18 cellular contexts compared by ENCODE assay signal in the genomic region with DNA sequence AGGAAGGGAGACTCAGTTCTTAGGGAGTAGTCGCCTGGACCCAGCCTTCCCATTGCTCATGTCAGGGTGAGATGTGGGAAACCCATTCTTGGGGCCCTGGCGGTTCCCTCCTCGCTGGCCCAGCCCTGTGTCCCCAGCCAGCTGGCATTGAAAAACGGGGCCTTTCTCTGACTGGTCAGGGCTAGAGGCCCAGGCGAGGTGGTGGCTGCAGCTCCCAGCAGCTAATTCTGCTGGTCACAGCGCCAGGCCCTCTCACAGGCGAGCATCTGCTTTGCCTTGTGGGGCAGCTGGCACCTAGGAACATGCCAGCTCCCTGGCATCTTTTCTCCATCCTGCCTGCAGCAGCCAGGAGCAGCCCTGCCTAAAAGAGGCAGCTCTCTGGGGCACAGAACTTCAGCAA. TPM values are rescaled to one million over a fixed set of nuclear protein-coding genes. Genes with fewer than 3 reads are reported as not detected.
DNase-seq lines count a peak whose midpoint lies in the region; ATAC-seq and TF ChIP-seq lines count a peak whose summit lies in the region.
"Had no signal": no experiment of that assay in that cellular context is flagged by ENCODE, and none has a peak within 500 bp of the region (broad histone marks: within the 10 kb centered on the region; RNA-seq: fewer than 3 reads in every experiment).

No MANE protein-coding gene starts in this region.

- H3K4me3 Mint-ChIP-seq in CD4-positive, alpha-beta memory T cell = peak overlapping the region in 7 of 8 donors; percentile 29 to 80 (median 62)
- no peak overlapping the region for H3K4me3 Mint-ChIP-seq in immature natural killer cell

- H3K36me3 Mint-ChIP-seq in CD4-positive, alpha-beta memory T cell = peaks cover 22% of the 10 kb centered on the region in 2 donors
- no peaks in the 10 kb centered on the region for H3K36me3 Mint-ChIP-seq in immature natural killer cell

- H3K27me3 Mint-ChIP-seq in CD4-positive, alpha-beta memory T cell = no peaks in the 10 kb centered on the region
- peaks cover 0 to 10% (median 6%) of the 10 kb centered on the region in 3 donors for H3K27me3 Mint-ChIP-seq in immature natural killer cell (ENCODE audit: low read depth in 3 of 3)

- 45 to 60% (median 55%) methylated on average over 2 to 7 of the region's 7 CpGs for WGBS in heart left ventricle, 4 donors

- H3K36me3 ChIP-seq in CD4-positive, alpha-beta memory T cell (ENCODE audit: insufficient read depth, low read length) = no peaks in the 10 kb centered on the region
- no peaks in the 10 kb centered on the region for H3K36me3 ChIP-seq in heart left ventricle
- H3K36me3 ChIP-seq: colonic mucosa had no signal

- peak overlapping the region; percentile 70 to 88 (median 85) for H3K27ac Mint-ChIP-seq in CD4-positive, alpha-beta memory T cell
- no peak overlapping the region for H3K27ac Mint-ChIP-seq in immature natural killer cell

- TF ChIP-seq CTCF in heart left ventricle (IDR thresholded peaks at IDR 0.05) = peak in 2 of 12 donors; percentile 13 to 19

- peaks cover 48 to 94% (median 66%) of the 10 kb centered on the region in 4 donors for H3K4me1 Mint-ChIP-seq in CD4-positive, alpha-beta memory T cell
- H3K4me1 Mint-ChIP-seq in immature natural killer cell = no peaks in the 10 kb centered on the region

- no peak overlapping the region for H3K4me3 ChIP-seq in CD4-positive, alpha-beta memory T cell (ENCODE audit: low read length in 2 of 2)
- H3K4me3 ChIP-seq in heart left ventricle = no peak overlapping the region
- H3K4me3 ChIP-seq: colonic mucosa, lung had no signal

- ATAC-seq in heart left ventricle = peak; percentile 83 to 93 (median 86)
- no peak for ATAC-seq in HG02678 (IDR thresholded peaks at IDR 0.05; ENCODE audit: unreplicated experiment)
- no peak for ATAC-seq in HG03196 (IDR thresholded peaks at IDR 0.05; ENCODE audit: unreplicated experiment)
- ATAC-seq: HCT116 had no signal

- H3K9me3 ChIP-seq in CD4-positive, alpha-beta memory T cell (ENCODE audit: control insufficient read depth in 1 of 2, low read length in 2 of 2) = no peaks in the 10 kb centered on the region
- no peaks in the 10 kb centered on the region for H3K9me3 ChIP-seq in heart left ventricle
- H3K9me3 ChIP-seq: colonic mucosa had no signal

- DNase-seq in CD4-positive, alpha-beta memory T cell = no peak
- DNase-seq in amygdala (lab: John Stamatoyannopoulos, UW) = peak in 48 of 56 donors; percentile 7 to 82 (median 42)
- peak in 4 of 5 donors; percentile 69 to 88 (median 74) for DNase-seq in heart left ventricle
- peak; percentile 51 for DNase-seq in pons (ENCODE audit: low spot score)
- DNase-seq in HUDEP-2 (lab: John Stamatoyannopoulos, UW; ENCODE audit: unreplicated experiment in 76 of 76) = no peak
- no peak for DNase-seq in immature natural killer cell
- DNase-seq: activated CD4-positive, CD25-positive, alpha-beta regulatory T cell treated with anti-CD3 and anti-CD28 coated beads, Interleukin-2, amount 50 U/mL, for 72 hours; activated CD8-positive, alpha-beta memory T cell treated with anti-CD3 and anti-CD28 coated beads, Interleukin-2, amount 50 U/mL, for 48 hours; colonic mucosa; Karpas-422; NCI-H187; NCI-H524 treated with DMSO at 0.1 percent for 48 hours had no signal

- CTCF ChIA-PET in CD4-positive, alpha-beta memory T cell (lab: Charles Lee; ENCODE audit: partially characterized antibody) = interaction anchor here (1.2 to 3.9 kb wide), 5 partner anchors 11 to 130 kb away, joined by 3 to 21 read pairs (median 6); no protein-coding TSS in a partner anchor

- H3K27ac ChIP-seq in CD4-positive, alpha-beta memory T cell (ENCODE audit: low read depth, low read length) = peak overlapping the region; percentile 28
- peak overlapping the region in 10 of 12 donors; percentile 32 to 75 (median 60) for H3K27ac ChIP-seq in heart left ventricle
- H3K27ac ChIP-seq: colonic mucosa, HL-60 had no signal

- no peak for TF ChIP-seq POLR2A in heart left ventricle (IDR thresholded peaks at IDR 0.05)

- no peaks in the 10 kb centered on the region for H3K27me3 ChIP-seq in CD4-positive, alpha-beta memory T cell (ENCODE audit: insufficient read depth, low read length)
- H3K27me3 ChIP-seq in heart left ventricle = no peaks in the 10 kb centered on the region
- H3K27me3 ChIP-seq: colonic mucosa had no signal

- POLR2A ChIA-PET in CD4-positive, alpha-beta memory T cell (lab: Charles Lee; ENCODE audit: partially characterized antibody) = interaction anchor here (0.8 to 2.1 kb wide), 8 partner anchors 12 to 180 kb away, joined by 3 to 8 read pairs (median 3); partner anchors contain the start of gene TSPAN18

- H3K9me3 Mint-ChIP-seq in CD4-positive, alpha-beta memory T cell = no peaks in the 10 kb centered on the region
- H3K9me3 Mint-ChIP-seq in immature natural killer cell = peaks cover 0 to 1% (median 0%) of the 10 kb centered on the region in 6 donors

- intact Hi-C loops in CD4-positive, alpha-beta memory T cell (cut with micrococcal nuclease) = loop anchor here (2.0 kb wide), 1 partner anchor 18 kb away; no protein-coding TSS in a partner anchor
- intact Hi-C loops in heart left ventricle (cut with DNase I) = no loop called here

- peaks cover 54% of the 10 kb centered on the region for H3K4me1 ChIP-seq in CD4-positive, alpha-beta memory T cell (ENCODE audit: insufficient read depth, low read length)
- peaks cover 0 to 83% (median 51%) of the 10 kb centered on the region in 12 donors for H3K4me1 ChIP-seq in heart left ventricle
- H3K4me1 ChIP-seq: colonic mucosa had no signal

RNA-seq across cellular contexts. Expression of gene TSPAN18, which starts 20.1 kb away (rescaled TPM):
- 10 to 100 TPM; 17.1 to 19.3 TPM for total RNA-seq in CD4-positive, alpha-beta memory T cell
- polyA plus RNA-seq in CD4-positive, alpha-beta memory T cell = 10 to 100 TPM in 1 of 2 donors, 1 to 10 TPM in 1; 7.3 to 48.6 TPM
- 100 to 1,000 TPM in 4 of 9 donors, 10 to 100 TPM in 5; 47.6 to 151 (median 90.6) TPM for total RNA-seq in heart left ventricle
- 10 to 100 TPM; 40.0 to 60.4 TPM for polyA plus RNA-seq in heart left ventricle
- polyA plus RNA-seq in immature natural killer cell = under 1 TPM; 0.84 to 0.93 (median 0.86) TPM
- total RNA-seq: fibroblast of lung had no signal

Comparison
In these comparisons a context has a peak if more than half of its experiments do, and no peak if none do; other contexts are left out.
1. DNase-seq: peak in amygdala (48 of 56), heart left ventricle (4 of 5) and pons (single experiment); none in CD4-positive, alpha-beta memory T cell (0 of 5), HUDEP-2 (0 of 76) and immature natural killer cell (0 of 3).
2. H3K27ac Mint-ChIP-seq: peak in CD4-positive, alpha-beta memory T cell (7 of 7); none in immature natural killer cell (0 of 6).
3. H3K4me3 Mint-ChIP-seq: peak in CD4-positive, alpha-beta memory T cell (7 of 8); none in immature natural killer cell (0 of 5).
4. ATAC-seq: peak in heart left ventricle (4 of 4); none in HG02678 (single experiment) and HG03196 (single experiment).
5. RNA of gene TSPAN18, which starts 20.1 kb away (polyA plus RNA-seq): 40.0 to 60.4 TPM in heart left ventricle and 7.3 to 48.6 TPM in CD4-positive, alpha-beta memory T cell; 0.84 to 0.93 TPM in immature natural killer cell; every median in the first group is over 4 times any median in the second.